In genomic region chr12:114976361-114976760, GRCh38 we compare ENCODE assay signal across 30 cellular contexts.
"Had no signal": no experiment of that assay in that cellular context is flagged by ENCODE, and none has a peak within 500 bp of the region (broad histone marks: within the 10 kb centered on the region; RNA-seq: fewer than 3 reads in every experiment).

No MANE protein-coding gene starts in this region.

- H3K4me3 Mint-ChIP-seq: activated B cell treated with CpG ODN at 0.5 μM for 24 hours; activated CD8-positive, alpha-beta memory T cell treated with anti-CD3 and anti-CD28 coated beads, Interleukin-2, amount 10 ng/mL, durations not matched to agents 7 days and 5 days; activated CD8-positive, alpha-beta T cell treated with anti-CD3 and anti-CD28 coated beads, Interleukin-2, amount 10 ng/mL, durations not matched to agents 7 days and 5 days; activated naive CD4-positive, alpha-beta T cell treated with anti-CD3 and anti-CD28 coated beads, Interleukin-2, amount 50 U/mL, for 24 hours; activated naive CD8-positive, alpha-beta T cell treated with anti-CD3 and anti-CD28 coated beads, Interleukin-2, amount 50 U/mL, for 24 hours; naive thymus-derived CD4-positive, alpha-beta T cell; neural crest cell; T-helper 2 cell treated with Interferon-gamma antibody and Interleukin-4, amounts not matched to agents 5 μg/mL and 100 μg/mL, for 36 hours had no signal

- FAIRE-seq: bronchial epithelial cell, colon, keratinocyte, pancreas, small intestine had no signal

- H3K4me3 ChIP-seq: esophagus squamous epithelium, gastroesophageal sphincter, pancreas, prostate gland, suprapubic skin, tibial artery had no signal

- H3K9me3 ChIP-seq: esophagus squamous epithelium, gastroesophageal sphincter, pancreas, prostate gland, suprapubic skin, tibial artery had no signal

- ATAC-seq: activated CD8-positive, alpha-beta memory T cell treated with anti-CD3 and anti-CD28 coated beads, Interleukin-2, amount 10 ng/mL, durations not matched to agents 7 days and 5 days; activated CD8-positive, alpha-beta T cell treated with anti-CD3 and anti-CD28 coated beads, Interleukin-2, amount 10 ng/mL, durations not matched to agents 7 days and 5 days; activated naive CD8-positive, alpha-beta T cell treated with anti-CD3 and anti-CD28 coated beads, Interleukin-2, amount 50 U/mL, for 24 hours; gastroesophageal sphincter; naive thymus-derived CD4-positive, alpha-beta T cell had no signal

- H3K27ac Mint-ChIP-seq: activated B cell treated with CpG ODN at 0.5 μM for 24 hours; activated CD8-positive, alpha-beta memory T cell treated with anti-CD3 and anti-CD28 coated beads, Interleukin-2, amount 10 ng/mL, durations not matched to agents 7 days and 5 days; activated CD8-positive, alpha-beta T cell treated with anti-CD3 and anti-CD28 coated beads, Interleukin-2, amount 10 ng/mL, durations not matched to agents 7 days and 5 days; activated naive CD4-positive, alpha-beta T cell treated with anti-CD3 and anti-CD28 coated beads, Interleukin-2, amount 50 U/mL, for 24 hours; activated naive CD8-positive, alpha-beta T cell treated with anti-CD3 and anti-CD28 coated beads, Interleukin-2, amount 50 U/mL, for 24 hours; activated T-helper 2 cell treated with anti-CD3 and anti-CD28 coated beads, Interferon-gamma antibody, Interleukin-2, Interleukin-4, amounts not matched to agents 10 μg/mL and 5 μg/mL and 100 μg/mL, durations not matched to agents 14 hours and 24 hours and 36 hours; naive thymus-derived CD4-positive, alpha-beta T cell; T-helper 2 cell treated with Interferon-gamma antibody and Interleukin-4, amounts not matched to agents 5 μg/mL and 100 μg/mL, for 36 hours had no signal

- H3K27me3 ChIP-seq: esophagus squamous epithelium, gastroesophageal sphincter, pancreas, suprapubic skin, tibial artery had no signal

- H3K27ac ChIP-seq: esophagus squamous epithelium, gastroesophageal sphincter, pancreas, prostate gland, suprapubic skin, tibial artery had no signal

- H3K4me1 Mint-ChIP-seq: activated B cell treated with CpG ODN at 0.5 μM for 24 hours; activated CD8-positive, alpha-beta memory T cell treated with anti-CD3 and anti-CD28 coated beads, Interleukin-2, amount 10 ng/mL, durations not matched to agents 7 days and 5 days; activated naive CD4-positive, alpha-beta T cell treated with anti-CD3 and anti-CD28 coated beads, Interleukin-2, amount 50 U/mL, for 24 hours; activated naive CD8-positive, alpha-beta T cell treated with anti-CD3 and anti-CD28 coated beads, Interleukin-2, amount 50 U/mL, for 24 hours; naive thymus-derived CD4-positive, alpha-beta T cell; neural crest cell had no signal

- DNase-seq: activated B cell treated with CpG ODN at 0.5 μM for 24 hours; activated CD4-positive, alpha-beta T cell treated with anti-CD3 and anti-CD28 coated beads, Interleukin-2, amount 50 U/mL, for 1 hour; activated CD8-positive, alpha-beta memory T cell treated with anti-CD3 and anti-CD28 coated beads, Interleukin-2, amount 10 ng/mL, durations not matched to agents 7 days and 5 days; activated CD8-positive, alpha-beta T cell treated with anti-CD3 and anti-CD28 coated beads, Interleukin-2, amount 10 ng/mL, durations not matched to agents 7 days and 5 days; activated naive CD8-positive, alpha-beta T cell treated with anti-CD3 and anti-CD28 coated beads, Interleukin-2, amount 50 U/mL, for 24 hours; activated T-cell treated with anti-CD3 and anti-CD28 coated beads, Interleukin-2, amount 50 U/mL, for 48 hours; dermis blood vessel endothelial cell; effector CD4-positive, alpha-beta T cell; esophagus squamous epithelium; hippocampal formation; left cardiac atrium; naive thymus-derived CD4-positive, alpha-beta T cell; nucleus accumbens; retina; small intestine; stimulated activated CD4-positive, alpha-beta T cell treated with anti-CD3 and anti-CD28 coated beads, Interleukin-2, amount 100 ng/mL, for 24 hours; stimulated activated naive CD4-positive, alpha-beta T cell; T-helper 1 cell; tibial artery had no signal

- H3K4me1 ChIP-seq: esophagus squamous epithelium, gastroesophageal sphincter, pancreas, prostate gland, suprapubic skin, tibial artery had no signal

- H3K36me3 Mint-ChIP-seq: activated CD8-positive, alpha-beta memory T cell treated with anti-CD3 and anti-CD28 coated beads, Interleukin-2, amount 10 ng/mL, durations not matched to agents 7 days and 5 days; activated naive CD4-positive, alpha-beta T cell treated with anti-CD3 and anti-CD28 coated beads, Interleukin-2, amount 50 U/mL, for 24 hours; naive thymus-derived CD4-positive, alpha-beta T cell had no signal

- H3K27me3 Mint-ChIP-seq: activated B cell treated with CpG ODN at 0.5 μM for 24 hours; activated CD8-positive, alpha-beta memory T cell treated with anti-CD3 and anti-CD28 coated beads, Interleukin-2, amount 10 ng/mL, durations not matched to agents 7 days and 5 days; activated naive CD4-positive, alpha-beta T cell treated with anti-CD3 and anti-CD28 coated beads, Interleukin-2, amount 50 U/mL, for 24 hours; activated naive CD8-positive, alpha-beta T cell treated with anti-CD3 and anti-CD28 coated beads, Interleukin-2, amount 50 U/mL, for 24 hours had no signal

- H3K36me3 ChIP-seq: esophagus squamous epithelium, gastroesophageal sphincter, pancreas, prostate gland, suprapubic skin, tibial artery had no signal
